Comparison of ENCODE assay signal across 11 cellular contexts in genomic region chr18:63148449-63149199, GRCh38.
DNase-seq lines count a peak whose midpoint lies in the region; ATAC-seq and TF ChIP-seq lines count a peak whose summit lies in the region.
"Had no signal": no experiment of that assay in that cellular context is flagged by ENCODE, and none has a peak within 500 bp of the region (broad histone marks: within the 10 kb centered on the region; RNA-seq: fewer than 3 reads in every experiment).

No MANE protein-coding gene starts in this region.

- ATAC-seq in HG03175 (IDR thresholded peaks at IDR 0.05; ENCODE audit: unreplicated experiment), result no peak

- no peaks in the 10 kb centered on the region for H4K20me1 ChIP-seq in OCI-LY1 (ENCODE audit: insufficient read depth, low read length)

- peaks cover 95% of the 10 kb centered on the region for H3K79me2 ChIP-seq in OCI-LY1 (ENCODE audit: insufficient read depth, low read length)

- H3K36me3 ChIP-seq in OCI-LY1 (ENCODE audit: insufficient read depth, low read length), result peaks cover 94% of the 10 kb centered on the region

- H2AFZ ChIP-seq in OCI-LY1 (ENCODE audit: low read length), result no peak overlapping the region

- peak overlapping the region; percentile 99 for H3K27ac ChIP-seq in OCI-LY1 (ENCODE audit: low read depth, low read length, poor library complexity, severe bottlenecking)

- DNase-seq in GM04504 (ENCODE audit: low read depth) (peak; percentile 60), fibroblast of the conjunctiva (ENCODE audit: low read depth) (peak; percentile 86), skeletal muscle cell (ENCODE audit: low read depth) (peak; percentile 42), dermis blood vessel endothelial cell (no peak)
- DNase-seq in effector CD4-positive, alpha-beta T cell, result no peak
- DNase-seq in activated naive CD4-positive, alpha-beta T cell treated with Interleukin-2 at 50 U/mL for 16 hours, result no peak
- DNase-seq: activated B cell treated with CpG ODN at 0.5 μM for 24 hours, Kasumi-1, naive B cell had no signal

- H3K9me3 ChIP-seq in OCI-LY1 (ENCODE audit: low read length), result no peaks in the 10 kb centered on the region

- peak overlapping the region; percentile 53 for H3K4me3 ChIP-seq in OCI-LY1 (ENCODE audit: low read depth, low read length, poor library complexity, severe bottlenecking)
- no peak overlapping the region for H3K4me3 ChIP-seq in skeletal muscle cell (ENCODE audit: low read depth, low read length)

- no peak for TF ChIP-seq CTCF in OCI-LY1 (IDR thresholded peaks at IDR 0.05; ENCODE audit: low read length)

- H3K9me2 ChIP-seq in OCI-LY1 (ENCODE audit: low read depth, low read length), result no peaks in the 10 kb centered on the region

- H3K4me1 ChIP-seq in OCI-LY1 (ENCODE audit: insufficient read depth, low read length, severe bottlenecking), result peaks cover 100% of the 10 kb centered on the region

- no peaks in the 10 kb centered on the region for H3K27me3 ChIP-seq in OCI-LY1 (ENCODE audit: insufficient read depth, low read length)

- peaks cover 32% of the 10 kb centered on the region for H3F3A ChIP-seq in OCI-LY1 (ENCODE audit: insufficient read depth, low read length)

- H3K9ac ChIP-seq in OCI-LY1 (ENCODE audit: low read length), result peak overlapping the region; percentile 77

- H3K4me2 ChIP-seq in OCI-LY1 (ENCODE audit: low read length), result peak overlapping the region; percentile 73

Comparison
In these comparisons a context has a peak if more than half of its experiments do, and no peak if none do; other contexts are left out.
1. DNase-seq: peak in GM04504 (single experiment), fibroblast of the conjunctiva (single experiment) and skeletal muscle cell (single experiment); none in effector CD4-positive, alpha-beta T cell (single experiment), activated naive CD4-positive, alpha-beta T cell treated with Interleukin-2 at 50 U/mL for 16 hours (single experiment) and dermis blood vessel endothelial cell (single experiment).